Comparison of ENCODE assay signal across 16 cellular contexts in the genomic region with DNA sequence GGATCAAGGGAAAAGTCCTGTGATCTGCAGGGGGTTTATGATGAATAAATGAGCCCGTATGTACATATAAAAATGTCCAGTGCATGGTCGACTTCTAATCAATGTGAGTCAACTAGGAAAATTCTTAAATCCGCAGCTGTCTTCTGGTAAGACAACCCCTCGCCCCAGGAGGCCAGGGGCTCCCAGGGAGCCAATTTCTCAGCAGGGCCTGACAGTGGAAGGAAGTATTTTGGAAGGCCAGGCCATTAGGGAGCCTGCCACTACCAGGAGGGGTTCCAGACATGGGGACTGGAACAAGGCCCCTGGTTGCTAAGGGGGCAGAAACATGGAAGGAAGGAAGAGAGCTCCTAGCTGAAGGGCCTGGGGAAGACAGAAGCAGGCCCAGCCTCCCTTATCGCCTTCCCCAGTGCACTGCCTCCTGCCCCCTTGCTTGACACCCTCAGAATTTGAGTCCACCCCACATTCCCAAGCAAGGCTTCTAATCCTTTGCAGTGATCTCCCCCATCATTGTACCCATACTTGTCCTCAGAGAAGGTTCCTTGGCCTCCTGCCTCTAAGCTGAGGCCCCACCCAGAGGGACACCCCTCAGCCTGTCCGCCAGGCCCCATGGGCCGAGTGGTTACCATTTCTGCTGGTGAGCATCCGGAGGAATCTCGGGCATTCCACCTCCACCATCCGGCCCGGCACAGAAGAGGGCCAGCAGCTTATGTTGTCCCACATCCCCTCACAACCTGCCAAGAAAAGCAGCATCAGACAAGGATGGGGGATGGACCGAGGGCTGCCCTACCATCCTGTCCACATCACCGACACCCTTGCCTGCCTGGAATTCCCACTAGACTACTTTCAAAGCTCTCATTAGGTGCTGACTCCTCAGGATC. TPM values are rescaled to one million over a fixed set of nuclear protein-coding genes. Genes with fewer than 3 reads are reported as not detected.
DNase-seq lines count a peak whose midpoint lies in the region; ATAC-seq and TF ChIP-seq lines count a peak whose summit lies in the region.
"Had no signal": no experiment of that assay in that cellular context is flagged by ENCODE, and none has a peak within 500 bp of the region (broad histone marks: within the 10 kb centered on the region; RNA-seq: fewer than 3 reads in every experiment).

No MANE protein-coding gene starts in this region.

- H3K36me3 ChIP-seq in A673 (ENCODE audit: insufficient read depth, low read length, poor library complexity, severe bottlenecking): no peaks in the 10 kb centered on the region
- H3K36me3 ChIP-seq in suprapubic skin: no peaks in the 10 kb centered on the region
- H3K36me3 ChIP-seq: HAP-1 had no signal

- no TSS peak for BruUV-seq in A673 (replicated peaks; lab: Mats Ljungman, UMichigan)

- DNase-seq in A673 (ENCODE audit: low spot score) (peak; percentile 59), lower leg skin (ENCODE audit: low spot score in 2 of 2) (peak; percentile 8 to 72), suprapubic skin (ENCODE audit: low spot score in 2 of 2) (peak; percentile 46 to 55), OCI-M1 (lab: John Stamatoyannopoulos, UW) (no peak), T-helper 9 cell (no peak), anterior cingulate cortex (lab: John Stamatoyannopoulos, UW) (no peak)
- peak; percentile 36 for DNase-seq in activated CD8-positive, alpha-beta memory T cell treated with anti-CD3 and anti-CD28 coated beads, Interleukin-2, amount 50 U/mL, for 48 hours
- DNase-seq: Caco-2, MV-4-11, NCI-H1417 treated with DMSO at 0.1 percent for 48 hours, NCI-H2029, NCI-H526, PC-3 had no signal

- WGBS in lower leg skin, 2 donors: 90 to 91% methylated on average over 13 of the region's 13 CpGs
- 90% methylated on average over 13 of the region's 13 CpGs for WGBS in suprapubic skin

- H3K9me3 ChIP-seq in A673 (ENCODE audit: low read depth, low read length, poor library complexity, severe bottlenecking) (no peaks in the 10 kb centered on the region), suprapubic skin (no peaks in the 10 kb centered on the region)
- H3K9me3 ChIP-seq: Caco-2, HAP-1 had no signal

- TF ChIP-seq EP300 in suprapubic skin (IDR thresholded peaks at IDR 0.05): no peak

- H3K27ac ChIP-seq in A673 (ENCODE audit: low read depth, low read length, poor library complexity, severe bottlenecking) (no peak overlapping the region), suprapubic skin (no peak overlapping the region)
- H3K27ac ChIP-seq: C4-2B had no signal

- TF ChIP-seq CTCF in A673 (conservative IDR thresholded peaks at IDR 0.05; ENCODE audit: low read depth, low read length) (no peak), lower leg skin (IDR thresholded peaks at IDR 0.05) (no peak), suprapubic skin (IDR thresholded peaks at IDR 0.05) (no peak)

- ATAC-seq in GM21360 (IDR thresholded peaks at IDR 0.05; ENCODE audit: unreplicated experiment): no peak
- ATAC-seq: PC-3 had no signal

- H3K27me3 ChIP-seq in A673 (replicated peaks; ENCODE audit: insufficient read depth, low read depth, low read length, poor library complexity) (no peaks in the 10 kb centered on the region), suprapubic skin (no peaks in the 10 kb centered on the region)

- H3K4me3 ChIP-seq in A673 (ENCODE audit: low read depth, low read length, poor library complexity, severe bottlenecking) (no peak overlapping the region), lower leg skin (ENCODE audit: low read depth, poor library complexity, severe bottlenecking) (no peak overlapping the region), suprapubic skin (no peak overlapping the region)
- H3K4me3 ChIP-seq: HAP-1 had no signal

- H3K4me1 ChIP-seq in A673 (ENCODE audit: insufficient read depth, low read length, poor library complexity, severe bottlenecking): peaks cover 11% of the 10 kb centered on the region
- peaks cover 7% of the 10 kb centered on the region for H3K4me1 ChIP-seq in suprapubic skin
- H3K4me1 ChIP-seq: HAP-1 had no signal

- intact Hi-C loops in A673 (cut with micrococcal nuclease; ENCODE audit: unreplicated experiment): loop anchor here (5.0 to 10.0 kb wide), 2 partner anchors 246 to 466 kb away; no protein-coding TSS in a partner anchor
- intact Hi-C loops in lower leg skin (cut with DNase I; ENCODE audit: low total_unique reads): loop anchor here (10.0 kb wide), 1 partner anchor 464 kb away; no protein-coding TSS in a partner anchor

- TF ChIP-seq POLR2A in lower leg skin (IDR thresholded peaks at IDR 0.05) (no peak), suprapubic skin (IDR thresholded peaks at IDR 0.05) (no peak)

- POLR2A ChIA-PET in A673 (lab: Charles Lee; ENCODE audit: low non-redundant PET): no interaction called here

- CTCF ChIA-PET in A673 (lab: Charles Lee): no interaction called here

RNA-seq across cellular contexts. Expression of gene SCTR, which starts 45.9 kb away (rescaled TPM):
- total RNA-seq in A673 (2021) (0.50 TPM in 1 of 2 replicates, not detected in the other), lower leg skin (not detected), suprapubic skin (not detected)
- total RNA-seq: Caco-2, PC-3 had no signal

RNA-seq across cellular contexts. Expression of gene TMEM37, which starts 46.8 kb away (rescaled TPM):
- total RNA-seq in A673 (2021) (13.8 and 15.4 TPM in 2 replicates), lower leg skin (1 to 10 TPM; 2.8 to 8.7 (median 6.8) TPM), suprapubic skin (1 to 10 TPM; 1.6 to 10.0 (median 7.7) TPM)

Comparison
In these comparisons a context has a peak if more than half of its experiments do, and no peak if none do; other contexts are left out.
1. DNase-seq: peak in A673 (single experiment), activated CD8-positive, alpha-beta memory T cell treated with anti-CD3 and anti-CD28 coated beads, Interleukin-2, amount 50 U/mL, for 48 hours (single experiment), lower leg skin (2 of 2) and suprapubic skin (2 of 2); none in OCI-M1 (single experiment), T-helper 9 cell (single experiment) and anterior cingulate cortex (0 of 58).